ENCODE assay signal across 1 cellular context in genomic region chr16:46621006-46621629, GRCh38.
TF ChIP-seq lines count a peak whose summit lies in the region.

Gene SHCBP1 (minus strand): TSS chr16:46621379. CDS start chr16:46621359, 20 bp downstream.

TF ChIP-seq in HepG2, 621 proteins besides CTCF, POLR2A, EP300 and RAD21 (continued from another document and continues in another):
- peak; percentile 81 for TF ChIP-seq ZNF574 (CRISPR knock-in tag; IDR thresholded peaks at IDR 0.05)
- peak; percentile 83; the same call in 1 of the 2 replicates for TF ChIP-seq ZFP82 (CRISPR knock-in tag; IDR thresholded peaks at IDR 0.05; ENCODE audit: borderline replicate concordance)
- TF ChIP-seq HES4 (CRISPR knock-in tag; IDR thresholded peaks at IDR 0.05; ENCODE audit: borderline replicate concordance): peak; percentile 83; the same call in 1 of the 2 replicates
- TF ChIP-seq UBTF (CRISPR knock-in tag; IDR thresholded peaks at IDR 0.05): peak; percentile 59; the same call in 1 of the 2 replicates
- TF ChIP-seq ZNF547 (CRISPR knock-in tag; IDR thresholded peaks at IDR 0.05): 0 out of 2 replicates have a peak, but pooled peaks have one; percentile 52
- no peak for TF ChIP-seq ZBTB14 (CRISPR knock-in tag; IDR thresholded peaks at IDR 0.05)
- TF ChIP-seq BATF2 (CRISPR knock-in tag; IDR thresholded peaks at IDR 0.05): 0 out of 2 replicates have a peak, but pooled peaks have one; percentile 52
- TF ChIP-seq HOXA9 (CRISPR knock-in tag; IDR thresholded peaks at IDR 0.05; ENCODE audit: borderline replicate concordance): no peak; the same call in 1 of the 2 replicates
- TF ChIP-seq SRSF4 (IDR thresholded peaks at IDR 0.05; ENCODE audit: low read depth, low read length, poor library complexity, severe bottlenecking): no peak
- peak; percentile 75; the same call in 1 of the 2 replicates for TF ChIP-seq SMYD3 (CRISPR knock-in tag; IDR thresholded peaks at IDR 0.05)
- TF ChIP-seq ZNF614 (CRISPR knock-in tag; IDR thresholded peaks at IDR 0.05; ENCODE audit: borderline replicate concordance): peak; percentile 27; the same call in 1 of the 2 replicates
- peak; percentile 85 for TF ChIP-seq POLR2G (IDR thresholded peaks at IDR 0.05; ENCODE audit: low read depth, low read length)
- TF ChIP-seq ELF1 (CRISPR knock-in tag; IDR thresholded peaks at IDR 0.05): peak; percentile 54; the same call in 1 of the 2 replicates
- no peak for TF ChIP-seq TCF12 (IDR thresholded peaks at IDR 0.05)
- no peak; the same call in 1 of the 2 replicates for TF ChIP-seq TCF12 (CRISPR knock-in tag; IDR thresholded peaks at IDR 0.05)
- TF ChIP-seq ZNF709 (CRISPR knock-in tag; IDR thresholded peaks at IDR 0.05): peak; percentile 75; the same call in 1 of the 2 replicates
- TF ChIP-seq ATF3 (CRISPR knock-in tag; IDR thresholded peaks at IDR 0.05): peak; percentile 61; the same call in 1 of the 2 replicates
- no peak for TF ChIP-seq SUZ12 (IDR thresholded peaks at IDR 0.05; ENCODE audit: low read depth, low read length)
- peak; percentile 87; the same call in 1 of the 2 replicates for TF ChIP-seq TOPORS (CRISPR knock-in tag; IDR thresholded peaks at IDR 0.05)
- no peak for TF ChIP-seq FOXJ3 (CRISPR knock-in tag; IDR thresholded peaks at IDR 0.05; ENCODE audit: borderline replicate concordance)
- 0 out of 2 replicates have a peak, but pooled peaks have one; percentile 45 for TF ChIP-seq ZNF678 (CRISPR knock-in tag; IDR thresholded peaks at IDR 0.05)
- peak; percentile 96 for TF ChIP-seq KDM2A (CRISPR knock-in tag; IDR thresholded peaks at IDR 0.05; ENCODE audit: borderline replicate concordance, low read depth)
- TF ChIP-seq CBFB (CRISPR knock-in tag; IDR thresholded peaks at IDR 0.05): 0 out of 2 replicates have a peak, but pooled peaks have one; percentile 48
- TF ChIP-seq IKZF4 (CRISPR knock-in tag; IDR thresholded peaks at IDR 0.05; ENCODE audit: borderline replicate concordance, low read depth, not compliant biosample characterization): peak; percentile 29
- 0 out of 2 replicates have a peak, but pooled peaks have one; percentile 73 for TF ChIP-seq ZNF142 (CRISPR knock-in tag; IDR thresholded peaks at IDR 0.05)
- no peak; the same call in 1 of the 2 replicates for TF ChIP-seq RARA (CRISPR knock-in tag; IDR thresholded peaks at IDR 0.05)
- no peak for TF ChIP-seq GABPA (IDR thresholded peaks at IDR 0.05; ENCODE audit: low read depth, low read length)
- TF ChIP-seq GABPA (CRISPR knock-in tag; IDR thresholded peaks at IDR 0.05; ENCODE audit: low read depth): 0 out of 2 replicates have a peak, but pooled peaks have one; percentile 27
- TF ChIP-seq PHB2 (IDR thresholded peaks at IDR 0.05; ENCODE audit: partially characterized antibody): no peak
- peak; percentile 53; the same call in 1 of the 2 replicates for TF ChIP-seq ZNF205 (CRISPR knock-in tag; IDR thresholded peaks at IDR 0.05)
- TF ChIP-seq KMT2A (CRISPR knock-in tag; IDR thresholded peaks at IDR 0.05): peak; percentile 97
- peak; percentile 81; the same call in 1 of the 2 replicates for TF ChIP-seq ZNF816 (CRISPR knock-in tag; IDR thresholded peaks at IDR 0.05; ENCODE audit: borderline replicate concordance)
- TF ChIP-seq ARID5B (CRISPR knock-in tag; IDR thresholded peaks at IDR 0.05): peak; percentile 49
- no peak for TF ChIP-seq GRHL1 (CRISPR knock-in tag; conservative IDR thresholded peaks at IDR 0.05)
- no peak for TF ChIP-seq ZFP37 (CRISPR knock-in tag; IDR thresholded peaks at IDR 0.05; ENCODE audit: borderline replicate concordance)
- TF ChIP-seq SAFB2 (CRISPR knock-in tag; IDR thresholded peaks at IDR 0.05; ENCODE audit: borderline replicate concordance, low read depth): no peak
